Comparison of ENCODE assay signal across 18 cellular contexts in the genomic region with DNA sequence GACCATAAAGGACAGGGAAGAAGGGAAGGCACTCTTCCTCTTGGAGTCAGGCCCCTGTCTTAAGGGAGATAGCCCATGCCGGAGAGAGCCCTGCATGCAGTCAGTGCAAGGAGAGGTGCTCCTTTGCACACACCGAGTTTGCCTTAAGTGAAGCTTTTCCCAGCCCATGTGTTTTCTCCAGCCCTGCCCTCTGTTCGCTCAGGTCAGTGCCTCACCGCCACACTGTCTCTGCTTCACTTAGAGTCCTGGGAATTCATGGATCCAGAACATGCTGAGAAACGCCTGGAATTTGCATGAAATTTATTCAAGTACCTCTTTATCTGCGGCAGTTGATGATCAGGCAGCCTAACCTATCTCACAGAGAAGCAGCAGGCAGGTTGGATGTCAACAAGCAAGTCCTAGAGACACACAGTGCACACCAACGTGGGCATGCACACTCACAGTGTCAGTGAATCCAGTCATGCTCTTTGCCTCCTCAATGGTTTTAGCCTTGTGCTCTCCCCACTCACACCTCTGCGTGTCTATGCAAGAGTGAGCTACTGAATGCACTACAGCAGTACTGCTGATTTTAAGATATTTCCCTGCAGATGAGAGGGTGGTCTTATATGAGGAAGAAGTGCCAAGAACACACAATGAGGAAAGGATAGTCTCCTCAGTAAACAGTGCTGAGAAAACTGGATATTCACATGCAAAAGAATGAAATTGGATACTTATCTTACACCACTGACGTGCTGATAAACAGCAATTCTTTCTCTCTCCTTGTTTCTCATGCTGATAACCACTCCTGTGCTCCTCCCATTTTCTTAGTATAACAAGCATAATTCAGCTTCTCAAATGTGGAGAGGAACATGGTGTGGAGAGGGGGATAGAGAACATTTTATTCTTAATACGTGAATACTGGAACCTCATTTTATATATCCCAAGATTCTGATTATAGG.
A peak's percentile ranks its signal among the peaks of the same experiment; 100 is the strongest.
DNase-seq lines count a peak whose midpoint lies in the region; ATAC-seq and TF ChIP-seq lines count a peak whose summit lies in the region.
"Had no signal": no experiment of that assay in that cellular context is flagged by ENCODE, and none has a peak within 500 bp of the region (broad histone marks: within the 10 kb centered on the region; RNA-seq: fewer than 3 reads in every experiment).

No MANE protein-coding gene starts in this region.

- TF ChIP-seq POLR2A in tibial nerve (IDR thresholded peaks at IDR 0.05), result no peak

- no peaks in the 10 kb centered on the region for H3K36me3 ChIP-seq in parathyroid adenoma (ENCODE audit: control insufficient read depth, insufficient read depth, low read length)
- no peaks in the 10 kb centered on the region for H3K36me3 ChIP-seq in tibial nerve

- no peak overlapping the region for H3K4me2 ChIP-seq in parathyroid adenoma (ENCODE audit: low read length)
- H3K4me2 ChIP-seq: KMS-11 had no signal

- H3K27ac Mint-ChIP-seq in WTC11, result no peak overlapping the region; the same call in 1 of the 2 replicates
- H3K27ac Mint-ChIP-seq in glutamatergic neuron (ENCODE audit: unreplicated experiment), result peak overlapping the region; percentile 44
- H3K27ac Mint-ChIP-seq: CD4-positive, alpha-beta memory T cell had no signal

- CTCF ChIA-PET in WTC11 (lab: Charles Lee), result no interaction called here

- DNase-seq in NCI-H526 (lab: John Stamatoyannopoulos, UW) (peak; percentile 83 to 89), WTC11 (ENCODE audit: low spot score) (no peak), glutamatergic neuron (no peak), tibial nerve (ENCODE audit: low spot score in 2 of 2) (no peak), middle frontal gyrus (ENCODE audit: extremely low spot score, low spot score) (no peak), HK-2 (ENCODE audit: unreplicated experiment) (no peak)
- DNase-seq: Calu3; CD4-positive, alpha-beta memory T cell; EL; GOT3; MV-4-11; NCI-H1694 treated with DMSO at 0.1 percent for 48 hours; NCI-H2227 treated with DMSO at 0.1 percent for 48 hours; NCI-H510A treated with DMSO at 0.1 percent for 48 hours had no signal

- no peak overlapping the region for H3K9ac ChIP-seq in parathyroid adenoma
- H3K9ac ChIP-seq: KMS-11 had no signal

- TF ChIP-seq CTCF in WTC11 (IDR thresholded peaks at IDR 0.05) (no peak), glutamatergic neuron (IDR thresholded peaks at IDR 0.05; ENCODE audit: partially characterized antibody, unreplicated experiment) (no peak), parathyroid adenoma (IDR thresholded peaks at IDR 0.05) (no peak), tibial nerve (IDR thresholded peaks at IDR 0.05) (no peak)

- no peaks in the 10 kb centered on the region for H3K79me2 ChIP-seq in parathyroid adenoma

- H3K36me3 Mint-ChIP-seq in WTC11 (peaks cover 4% of the 10 kb centered on the region; the same call in 1 of the 2 replicates), glutamatergic neuron (ENCODE audit: unreplicated experiment) (peaks cover 17% of the 10 kb centered on the region)
- H3K36me3 Mint-ChIP-seq: CD4-positive, alpha-beta memory T cell had no signal

- WGBS in tibial nerve, 2 donors, result 57% methylated on average over 10 of the region's 10 CpGs

- H3K27me3 Mint-ChIP-seq in WTC11 (ENCODE audit: low read depth), result peaks cover 32% of the 10 kb centered on the region
- peaks cover 5% of the 10 kb centered on the region for H3K27me3 Mint-ChIP-seq in glutamatergic neuron (ENCODE audit: unreplicated experiment)

- ATAC-seq in WTC11 (peak; percentile 64), GM19324 (IDR thresholded peaks at IDR 0.05; ENCODE audit: low FRiP score, unreplicated experiment) (no peak)
- ATAC-seq: GM12878 had no signal

- H3K4me3 ChIP-seq in parathyroid adenoma (ENCODE audit: low read depth, low read length), result no peak overlapping the region
- H3K4me3 ChIP-seq in tibial nerve, result no peak overlapping the region
- H3K4me3 ChIP-seq: GM12878 had no signal

- H3K4me1 Mint-ChIP-seq in WTC11 (peaks cover 32% of the 10 kb centered on the region), glutamatergic neuron (ENCODE audit: low read depth, unreplicated experiment) (peaks cover 15% of the 10 kb centered on the region)
- H3K4me1 Mint-ChIP-seq: CD4-positive, alpha-beta memory T cell had no signal

- H3K9me3 Mint-ChIP-seq in WTC11, result peaks cover 11% of the 10 kb centered on the region
- H3K9me3 Mint-ChIP-seq in glutamatergic neuron (ENCODE audit: unreplicated experiment), result peaks cover 5% of the 10 kb centered on the region

- peak overlapping the region; percentile 72 for H2AFZ ChIP-seq in parathyroid adenoma

- H3K9me3 ChIP-seq in parathyroid adenoma (ENCODE audit: control insufficient read depth, low read length) (no peaks in the 10 kb centered on the region), tibial nerve (peaks cover 0 to 3% (median 0%) of the 10 kb centered on the region in 4 donors)

- no peak overlapping the region; the same call in 1 of the 2 replicates for H3K4me3 Mint-ChIP-seq in WTC11
- H3K4me3 Mint-ChIP-seq in glutamatergic neuron (ENCODE audit: unreplicated experiment), result no peak overlapping the region
- H3K4me3 Mint-ChIP-seq: CD4-positive, alpha-beta memory T cell had no signal

- peaks cover 9% of the 10 kb centered on the region for H3K4me1 ChIP-seq in parathyroid adenoma
- no peaks in the 10 kb centered on the region for H3K4me1 ChIP-seq in tibial nerve

- H3K27ac ChIP-seq in parathyroid adenoma (no peak overlapping the region), tibial nerve (no peak overlapping the region)
- H3K27ac ChIP-seq: KMS-11 had no signal

- POLR2A ChIA-PET in WTC11 (lab: Charles Lee), result no interaction called here

- no peak for TF ChIP-seq EP300 in tibial nerve (IDR thresholded peaks at IDR 0.05)

- no peaks in the 10 kb centered on the region for H3K27me3 ChIP-seq in parathyroid adenoma (ENCODE audit: control insufficient read depth, insufficient read depth, low read length)
- no peaks in the 10 kb centered on the region for H3K27me3 ChIP-seq in tibial nerve

TF ChIP-seq in WTC11, 78 proteins besides CTCF, POLR2A, EP300 and RAD21 (continues in another document):
- TF ChIP-seq, protein P1, sequence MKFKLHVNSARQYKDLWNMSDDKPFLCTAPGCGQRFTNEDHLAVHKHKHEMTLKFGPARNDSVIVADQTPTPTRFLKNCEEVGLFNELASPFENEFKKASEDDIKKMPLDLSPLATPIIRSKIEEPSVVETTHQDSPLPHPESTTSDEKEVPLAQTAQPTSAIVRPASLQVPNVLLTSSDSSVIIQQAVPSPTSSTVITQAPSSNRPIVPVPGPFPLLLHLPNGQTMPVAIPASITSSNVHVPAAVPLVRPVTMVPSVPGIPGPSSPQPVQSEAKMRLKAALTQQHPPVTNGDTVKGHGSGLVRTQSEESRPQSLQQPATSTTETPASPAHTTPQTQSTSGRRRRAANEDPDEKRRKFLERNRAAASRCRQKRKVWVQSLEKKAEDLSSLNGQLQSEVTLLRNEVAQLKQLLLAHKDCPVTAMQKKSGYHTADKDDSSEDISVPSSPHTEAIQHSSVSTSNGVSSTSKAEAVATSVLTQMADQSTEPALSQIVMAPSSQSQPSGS (CRISPR knock-in tag; IDR thresholded peaks at IDR 0.05; ENCODE audit: borderline replicate concordance, low read depth), result no peak
- TF ChIP-seq FOXP1 (CRISPR knock-in tag; IDR thresholded peaks at IDR 0.05; ENCODE audit: borderline replicate concordance), result no peak
- TF ChIP-seq RORB (CRISPR knock-in tag; IDR thresholded peaks at IDR 0.05), result no peak
- TF ChIP-seq NFYB (CRISPR knock-in tag; conservative IDR thresholded peaks at IDR 0.05; ENCODE audit: low read depth), result no peak
- no peak for TF ChIP-seq GRHL2 (CRISPR knock-in tag; IDR thresholded peaks at IDR 0.05; ENCODE audit: insufficient replicate concordance, severe bottlenecking)
- TF ChIP-seq, protein P2, sequence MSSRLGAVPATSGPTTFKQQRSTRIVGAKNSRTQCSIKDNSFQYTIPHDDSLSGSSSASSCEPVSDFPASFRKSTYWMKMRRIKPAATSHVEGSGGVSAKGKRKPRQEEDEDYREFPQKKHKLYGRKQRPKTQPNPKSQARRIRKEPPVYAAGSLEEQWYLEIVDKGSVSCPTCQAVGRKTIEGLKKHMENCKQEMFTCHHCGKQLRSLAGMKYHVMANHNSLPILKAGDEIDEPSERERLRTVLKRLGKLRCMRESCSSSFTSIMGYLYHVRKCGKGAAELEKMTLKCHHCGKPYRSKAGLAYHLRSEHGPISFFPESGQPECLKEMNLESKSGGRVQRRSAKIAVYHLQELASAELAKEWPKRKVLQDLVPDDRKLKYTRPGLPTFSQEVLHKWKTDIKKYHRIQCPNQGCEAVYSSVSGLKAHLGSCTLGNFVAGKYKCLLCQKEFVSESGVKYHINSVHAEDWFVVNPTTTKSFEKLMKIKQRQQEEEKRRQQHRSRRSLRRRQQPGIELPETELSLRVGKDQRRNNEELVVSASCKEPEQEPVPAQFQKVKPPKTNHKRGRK (CRISPR knock-in tag; IDR thresholded peaks at IDR 0.05; ENCODE audit: borderline replicate concordance), result no peak
- no peak for TF ChIP-seq GTF2I (CRISPR knock-in tag; conservative IDR thresholded peaks at IDR 0.05)
- TF ChIP-seq, protein P3, sequence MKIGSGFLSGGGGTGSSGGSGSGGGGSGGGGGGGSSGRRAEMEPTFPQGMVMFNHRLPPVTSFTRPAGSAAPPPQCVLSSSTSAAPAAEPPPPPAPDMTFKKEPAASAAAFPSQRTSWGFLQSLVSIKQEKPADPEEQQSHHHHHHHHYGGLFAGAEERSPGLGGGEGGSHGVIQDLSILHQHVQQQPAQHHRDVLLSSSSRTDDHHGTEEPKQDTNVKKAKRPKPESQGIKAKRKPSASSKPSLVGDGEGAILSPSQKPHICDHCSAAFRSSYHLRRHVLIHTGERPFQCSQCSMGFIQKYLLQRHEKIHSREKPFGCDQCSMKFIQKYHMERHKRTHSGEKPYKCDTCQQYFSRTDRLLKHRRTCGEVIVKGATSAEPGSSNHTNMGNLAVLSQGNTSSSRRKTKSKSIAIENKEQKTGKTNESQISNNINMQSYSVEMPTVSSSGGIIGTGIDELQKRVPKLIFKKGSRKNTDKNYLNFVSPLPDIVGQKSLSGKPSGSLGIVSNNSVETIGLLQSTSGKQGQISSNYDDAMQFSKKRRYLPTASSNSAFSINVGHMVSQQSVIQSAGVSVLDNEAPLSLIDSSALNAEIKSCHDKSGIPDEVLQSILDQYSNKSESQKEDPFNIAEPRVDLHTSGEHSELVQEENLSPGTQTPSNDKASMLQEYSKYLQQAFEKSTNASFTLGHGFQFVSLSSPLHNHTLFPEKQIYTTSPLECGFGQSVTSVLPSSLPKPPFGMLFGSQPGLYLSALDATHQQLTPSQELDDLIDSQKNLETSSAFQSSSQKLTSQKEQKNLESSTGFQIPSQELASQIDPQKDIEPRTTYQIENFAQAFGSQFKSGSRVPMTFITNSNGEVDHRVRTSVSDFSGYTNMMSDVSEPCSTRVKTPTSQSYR (CRISPR knock-in tag; IDR thresholded peaks at IDR 0.05), result no peak

Comparison
In these comparisons a context has a peak if more than half of its experiments do, and no peak if none do; other contexts are left out.
1. DNase-seq: peak in NCI-H526 (2 of 2); none in WTC11 (single experiment), glutamatergic neuron (single experiment), tibial nerve (0 of 2), middle frontal gyrus (single experiment) and HK-2 (single experiment).